ENCODE assay signal across 20 cellular contexts in genomic region chr4:12966741-12967140, GRCh38.
"Had no signal": no experiment of that assay in that cellular context is flagged by ENCODE, and none has a peak within 500 bp of the region (broad histone marks: within the 10 kb centered on the region; RNA-seq: fewer than 3 reads in every experiment).

No MANE protein-coding gene starts in this region.

- ATAC-seq: T-cell had no signal

- DNase-seq: KBM-7, MV-4-11, NCI-H1048, NCI-H1105, NCI-H1417, NCI-H1436 treated with DMSO at 0.1 percent for 48 hours, NCI-H1694, NCI-H1930, NCI-H2081, NCI-H2107, NCI-H2227 treated with DMSO at 0.1 percent for 48 hours, NCI-H510A, NCI-H526, NCI-H748 treated with DMSO at 0.1 percent for 48 hours, Right ventricle myocardium superior, RPMI8226, SIG-M5, SK-N-SH, SW 1271, T-cell had no signal
